ENCODE assay signal across 19 cellular contexts in the genomic region with DNA sequence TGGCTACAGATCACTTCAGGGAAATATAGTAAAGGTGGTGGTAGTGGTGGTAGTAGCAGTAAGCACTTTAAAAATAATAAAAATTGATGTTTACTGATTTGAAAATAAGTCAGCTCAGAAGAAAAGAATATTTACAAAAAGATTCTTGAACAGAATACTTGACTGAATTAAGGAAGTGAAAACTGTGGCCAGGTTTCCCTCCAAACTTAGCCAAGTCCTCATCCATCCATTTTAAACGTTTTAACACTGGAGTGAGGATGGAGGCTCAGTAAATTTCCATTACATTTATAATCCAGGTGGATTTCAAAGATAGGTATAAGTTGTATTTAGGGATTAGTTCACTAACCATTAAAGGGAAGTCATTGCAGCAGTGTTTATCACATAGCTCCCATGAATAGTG.
"Had no signal": no experiment of that assay in that cellular context is flagged by ENCODE, and none has a peak within 500 bp of the region (broad histone marks: within the 10 kb centered on the region; RNA-seq: fewer than 3 reads in every experiment).

No MANE protein-coding gene starts in this region.

- H3K4me3 Mint-ChIP-seq: activated naive CD8-positive, alpha-beta T cell; endodermal cell; memory B cell; naive thymus-derived CD4-positive, alpha-beta T cell; stimulated activated memory B cell treated with anti-CD40 and anti-IgM and Interleukin-4, amounts not matched to agents 10 μg/mL and 1 μg/mL and 100 μg/mL, for 72 hours had no signal

- H3K27ac Mint-ChIP-seq: activated naive CD8-positive, alpha-beta T cell; endodermal cell; memory B cell; stimulated activated memory B cell treated with anti-CD40 and anti-IgM and Interleukin-4, amounts not matched to agents 10 μg/mL and 1 μg/mL and 100 μg/mL, for 72 hours had no signal

- H3K4me1 Mint-ChIP-seq: memory B cell; stimulated activated memory B cell treated with anti-CD40 and anti-IgM and Interleukin-4, amounts not matched to agents 10 μg/mL and 1 μg/mL and 100 μg/mL, for 72 hours had no signal

- ATAC-seq: activated CD4-positive, CD25-positive, alpha-beta regulatory T cell treated with anti-CD3 and anti-CD28 coated beads, Interleukin-2, amount 50 U/mL, for 24 hours; foreskin keratinocyte; mucosa of descending colon; naive thymus-derived CD4-positive, alpha-beta T cell; stimulated activated memory B cell treated with anti-CD40 and anti-IgM and Interleukin-4, amounts not matched to agents 10 μg/mL and 1 μg/mL and 100 μg/mL, for 72 hours had no signal

- H3K27me3 Mint-ChIP-seq: activated naive CD8-positive, alpha-beta T cell; memory B cell; naive thymus-derived CD4-positive, alpha-beta T cell; stimulated activated memory B cell treated with anti-CD40 and anti-IgM and Interleukin-4, amounts not matched to agents 10 μg/mL and 1 μg/mL and 100 μg/mL, for 72 hours had no signal

- H3K4me1 ChIP-seq: colonic mucosa, spleen, testis had no signal

- H3K27me3 ChIP-seq: colonic mucosa, foreskin keratinocyte, ovary, spleen, testis, upper lobe of left lung had no signal

- H3K9me3 Mint-ChIP-seq: endodermal cell, memory B cell had no signal

- H3K27ac ChIP-seq: colonic mucosa, epithelial cell of prostate, foreskin keratinocyte, ovary, spleen, testis, upper lobe of left lung had no signal

- DNase-seq: activated CD4-positive, alpha-beta T cell treated with anti-CD3 and anti-CD28 coated beads, Interleukin-2, amount 50 U/mL, for 1 hour; activated gamma-delta T cell treated with Interleukin-2 at 50 U/mL for 16 hours; colonic mucosa; endodermal cell; foreskin keratinocyte; kidney; mucosa of descending colon; naive thymus-derived CD4-positive, alpha-beta T cell; ovary; spleen; stimulated activated CD4-positive, alpha-beta T cell treated with anti-CD3 and anti-CD28 coated beads, Interleukin-4, amount 100 ng/mL, for 4 hours; T1000; testis; upper lobe of left lung had no signal

- H3K36me3 ChIP-seq: colonic mucosa, ovary had no signal

- H3K4me3 ChIP-seq: colonic mucosa, mucosa of descending colon, ovary, spleen, testis, upper lobe of left lung had no signal

- H3K9me3 ChIP-seq: colonic mucosa, mucosa of descending colon, ovary, spleen, testis, upper lobe of left lung had no signal

- FAIRE-seq: kidney had no signal
